ENCODE assay signal across 36 cellular contexts in the genomic region with DNA sequence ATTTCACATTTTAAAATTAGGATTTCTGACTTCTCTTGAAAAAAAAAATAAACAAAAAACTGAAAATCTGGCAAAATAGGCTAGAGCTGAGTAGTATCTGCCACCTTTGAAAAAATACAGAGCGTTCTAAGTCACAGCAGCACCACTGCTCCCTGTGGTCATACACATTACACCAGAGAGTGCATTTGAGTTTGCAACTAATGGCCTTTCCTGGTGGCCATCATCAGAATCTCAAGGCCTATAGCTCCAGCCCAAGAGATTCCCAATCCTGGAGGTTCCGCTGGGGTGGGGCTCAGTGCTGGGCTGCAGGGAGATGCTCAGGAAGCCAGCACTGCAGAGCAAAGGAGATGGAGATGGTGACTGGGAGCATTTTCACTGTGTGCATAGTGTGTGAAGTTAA. TPM values are rescaled to one million over a fixed set of nuclear protein-coding genes. Genes with fewer than 3 reads are reported as not detected.
"Had no signal": no experiment of that assay in that cellular context is flagged by ENCODE, and none has a peak within 500 bp of the region (broad histone marks: within the 10 kb centered on the region; RNA-seq: fewer than 3 reads in every experiment).

No MANE protein-coding gene starts in this region.

- H3K27me3 Mint-ChIP-seq: stimulated activated naive CD8-positive, alpha-beta T cell treated with anti-CD3 and anti-CD28 coated beads, Interleukin-15, amount 100 ng/mL, for 72 hours had no signal

- H3K4me3 ChIP-seq: left lung, lung, neural progenitor cell, sigmoid colon, spleen, tibial nerve, uterus had no signal

- H3K36me3 ChIP-seq: left lung, neural progenitor cell, neutrophil, spleen, tibial nerve, uterus had no signal

- H3K9ac ChIP-seq: neural progenitor cell, parathyroid adenoma had no signal

- ATAC-seq: left colon; left lung; natural killer cell; right cardiac atrium; stimulated activated effector memory CD8-positive, alpha-beta T cell treated with anti-CD3 and anti-CD28 coated beads, Interleukin-12 subunit alpha, Interleukin-12 subunit beta, amount 100 ng/mL, for 72 hours; stimulated activated naive CD8-positive, alpha-beta T cell treated with anti-CD3 and anti-CD28 coated beads, Interleukin-15, amount 100 ng/mL, for 72 hours had no signal

- DNase-seq: hypothalamus; immature natural killer cell; kidney; left colon; left lung; mesendoderm; naive B cell; natural killer cell; nephron progenitor cell; occipital lobe; right cardiac atrium; sigmoid colon; small intestine; spleen; stimulated activated CD4-positive, alpha-beta T cell treated with anti-CD3 and anti-CD28 coated beads, Interleukin-4, amount 100 ng/mL, for 24 hours; stimulated activated naive CD4-positive, alpha-beta T cell; stimulated activated naive CD8-positive, alpha-beta T cell treated with anti-CD3 and anti-CD28 coated beads, Interleukin-15, amount 100 ng/mL, for 72 hours; substantia nigra; uterus had no signal

- H3K4me3 Mint-ChIP-seq: immature natural killer cell; mesothelial cell of epicardium; naive B cell; natural killer cell; nephron progenitor cell; neural progenitor cell; stimulated activated effector memory CD8-positive, alpha-beta T cell treated with anti-CD3 and anti-CD28 coated beads, Interleukin-12 subunit alpha, Interleukin-12 subunit beta, amount 100 ng/mL, for 72 hours; stimulated activated naive CD8-positive, alpha-beta T cell treated with anti-CD3 and anti-CD28 coated beads, Interleukin-15, amount 100 ng/mL, for 72 hours; type B pancreatic cell had no signal

- H3K4me1 Mint-ChIP-seq: immature natural killer cell, natural killer cell, nephron progenitor cell had no signal

- H3K36me3 Mint-ChIP-seq: immature natural killer cell; mesothelial cell of epicardium; naive B cell; natural killer cell; neural progenitor cell; stimulated activated effector memory CD8-positive, alpha-beta T cell treated with anti-CD3 and anti-CD28 coated beads, Interleukin-12 subunit alpha, Interleukin-12 subunit beta, amount 100 ng/mL, for 72 hours; type B pancreatic cell had no signal

- H3K79me2 ChIP-seq: parathyroid adenoma had no signal

- H3K27ac Mint-ChIP-seq: immature natural killer cell; mesothelial cell of epicardium; naive B cell; natural killer cell; nephron progenitor cell; neural progenitor cell; stimulated activated effector memory CD8-positive, alpha-beta T cell treated with anti-CD3 and anti-CD28 coated beads, Interleukin-12 subunit alpha, Interleukin-12 subunit beta, amount 100 ng/mL, for 72 hours; stimulated activated naive CD8-positive, alpha-beta T cell treated with anti-CD3 and anti-CD28 coated beads, Interleukin-15, amount 100 ng/mL, for 72 hours; type B pancreatic cell had no signal

- H3K9me3 ChIP-seq: left lung, neutrophil, sigmoid colon, spleen, tibial nerve, uterus had no signal

- H3K27ac ChIP-seq: left lung, neural progenitor cell, neutrophil, parathyroid adenoma, sigmoid colon, spleen, tibial nerve, uterus had no signal

- FAIRE-seq: islet of Langerhans, kidney, small intestine had no signal

- H2AFZ ChIP-seq: neural progenitor cell, parathyroid adenoma had no signal

- H3K4me2 ChIP-seq: neural progenitor cell had no signal

- H3K27me3 ChIP-seq: left lung, neural progenitor cell, neutrophil, sigmoid colon, spleen, tibial nerve, uterus had no signal

- H3K4me1 ChIP-seq: left lung, parathyroid adenoma, sigmoid colon, uterus had no signal

- H3K9me3 Mint-ChIP-seq: immature natural killer cell; mesothelial cell of epicardium; naive B cell; natural killer cell; nephron progenitor cell; neural progenitor cell; stimulated activated effector memory CD8-positive, alpha-beta T cell treated with anti-CD3 and anti-CD28 coated beads, Interleukin-12 subunit alpha, Interleukin-12 subunit beta, amount 100 ng/mL, for 72 hours; stimulated activated naive CD8-positive, alpha-beta T cell treated with anti-CD3 and anti-CD28 coated beads, Interleukin-15, amount 100 ng/mL, for 72 hours; type B pancreatic cell had no signal

RNA-seq across cellular contexts. Expression of a gene that starts 17.5 kb away (rescaled TPM):
- total RNA-seq: kidney, mesothelial cell of epicardium, natural killer cell, occipital lobe, osteocyte, posterior vena cava, pulmonary artery endothelial cell, renal cortical epithelial cell, spleen, temporal lobe, ureter had no signal
- polyA plus RNA-seq: immature natural killer cell, lung had no signal

RNA-seq across cellular contexts. Expression of a gene that starts 42.8 kb away (rescaled TPM):
- total RNA-seq: kidney, left lung, lower leg skin, mononuclear cell, natural killer cell, occipital lobe, osteocyte, posterior vena cava, pulmonary artery endothelial cell, renal cortical epithelial cell, right cardiac atrium, spleen, temporal lobe, tibial nerve, ureter had no signal
- polyA plus RNA-seq: immature natural killer cell had no signal
